8 cellular contexts compared by ENCODE assay signal in the genomic region with DNA sequence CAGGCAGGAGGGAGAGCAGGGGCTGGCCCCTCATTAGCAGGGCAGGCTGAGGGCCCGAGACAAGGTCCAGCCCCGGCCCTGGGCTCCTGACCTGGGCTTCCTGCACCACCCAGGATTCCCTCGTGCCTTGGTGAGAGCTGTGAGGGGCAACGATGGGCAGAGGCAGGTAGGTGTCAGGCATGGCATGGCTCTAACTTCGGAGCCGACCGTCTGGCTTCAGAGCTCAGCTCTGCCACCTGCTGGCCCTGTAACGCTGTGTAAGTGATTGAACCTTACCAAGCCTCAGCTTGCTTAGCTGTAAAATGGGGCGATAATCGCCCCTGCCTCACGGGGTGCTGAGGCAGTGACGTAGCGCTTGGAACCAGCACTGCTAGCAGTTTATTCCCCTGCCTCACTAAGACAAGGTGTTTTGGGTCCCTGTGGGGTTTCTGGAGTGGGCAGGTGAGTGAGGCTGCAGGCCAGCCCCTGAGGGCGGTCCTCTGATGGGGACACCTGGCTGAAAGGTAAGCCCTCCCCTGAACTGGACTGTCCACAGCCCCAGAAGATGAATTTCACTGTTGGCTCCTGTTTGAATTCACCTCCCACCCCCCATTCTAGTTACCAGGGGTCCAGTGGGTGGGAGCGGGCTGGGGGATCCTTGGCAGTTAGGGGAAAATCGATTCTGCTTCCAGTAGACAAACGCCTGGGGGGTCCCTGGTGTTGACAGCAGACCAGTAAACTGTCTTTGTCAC.
DNase-seq lines count a peak whose midpoint lies in the region; ATAC-seq and TF ChIP-seq lines count a peak whose summit lies in the region.

No MANE protein-coding gene starts in this region.

- no peak for TF ChIP-seq POLR2A in esophagus squamous epithelium (IDR thresholded peaks at IDR 0.05)

- no peak overlapping the region for H3K9ac ChIP-seq in trophoblast cell (ENCODE audit: low read length)

- no peaks in the 10 kb centered on the region for H3K36me3 ChIP-seq in esophagus squamous epithelium
- no peaks in the 10 kb centered on the region for H3K36me3 ChIP-seq in trophoblast cell (ENCODE audit: control insufficient read depth in 1 of 2, insufficient read depth in 2 of 2, low read length in 2 of 2)

- H3K79me1 ChIP-seq in trophoblast cell (ENCODE audit: low read length), result no peaks in the 10 kb centered on the region

- ATAC-seq in GM18873 (IDR thresholded peaks at IDR 0.05; ENCODE audit: low FRiP score, unreplicated experiment), result no peak

- H3K14ac ChIP-seq in trophoblast cell (ENCODE audit: low read length), result no peak overlapping the region

- H4K91ac ChIP-seq in trophoblast cell (ENCODE audit: low read depth, low read length), result no peak overlapping the region

- H4K8ac ChIP-seq in trophoblast cell (ENCODE audit: low read depth, low read length), result no peak overlapping the region

- H3K4ac ChIP-seq in trophoblast cell (ENCODE audit: low read depth, low read length), result no peak overlapping the region

- no peak overlapping the region for H2BK12ac ChIP-seq in trophoblast cell (ENCODE audit: low read length)

- H3K23ac ChIP-seq in trophoblast cell (ENCODE audit: low read length), result no peak overlapping the region

- 55 to 80% methylated on average over 1 to 11 of the region's 17 CpGs for WGBS in esophagus squamous epithelium, 2 donors
- WGBS in trophoblast cell (ENCODE audit: extremely low coverage, insufficient coverage, insufficient read length), result no CpG with 5 or more reads among the region's 17 CpGs

- DNase-seq in EH (ENCODE audit: low read depth) (peak; percentile 28), KG1 (lab: John Stamatoyannopoulos, UW) (peak; percentile 16), esophagus squamous epithelium (lab: John Stamatoyannopoulos, UW) (no peak), trophoblast cell (peak; percentile 55 to 76), NCI-H1105 (lab: John Stamatoyannopoulos, UW) (no peak), NCI-H2227 (lab: John Stamatoyannopoulos, UW; ENCODE audit: unreplicated experiment) (no peak)
- peak; percentile 56 to 67 for DNase-seq in activated CD4-positive, alpha-beta T cell treated with anti-CD3 and anti-CD28 coated beads, Interleukin-2, amount 50 U/mL, for 48 hours

- no peak overlapping the region for H2BK120ac ChIP-seq in trophoblast cell (ENCODE audit: insufficient read depth, low read length, poor library complexity)

- no peak overlapping the region for H3K18ac ChIP-seq in trophoblast cell (ENCODE audit: low read length)

- H2BK5ac ChIP-seq in trophoblast cell (ENCODE audit: low read depth, low read length, poor library complexity), result no peak overlapping the region

- H3K4me1 ChIP-seq in esophagus squamous epithelium, result no peaks in the 10 kb centered on the region
- H3K4me1 ChIP-seq in trophoblast cell (ENCODE audit: control insufficient read depth in 1 of 2, insufficient read depth in 2 of 2, low read length in 2 of 2), result no peaks in the 10 kb centered on the region

- TF ChIP-seq CTCF in esophagus squamous epithelium (IDR thresholded peaks at IDR 0.05), result peak in 4 of 6 experiments; percentile 24 to 65 (median 44)

- H3K4me2 ChIP-seq in trophoblast cell (ENCODE audit: low read length), result no peak overlapping the region

- H2AFZ ChIP-seq in trophoblast cell (ENCODE audit: insufficient read depth, low read length, poor library complexity), result no peak overlapping the region

- H3K9me3 ChIP-seq in esophagus squamous epithelium (no peaks in the 10 kb centered on the region), trophoblast cell (ENCODE audit: insufficient read depth, low read depth, low read length) (peaks cover 4% of the 10 kb centered on the region)

- H3K27me3 ChIP-seq in esophagus squamous epithelium, result no peaks in the 10 kb centered on the region
- no peaks in the 10 kb centered on the region for H3K27me3 ChIP-seq in trophoblast cell (ENCODE audit: insufficient read depth, low read length)

- no peak overlapping the region for H2AK5ac ChIP-seq in trophoblast cell (ENCODE audit: low read length)

- H3K27ac ChIP-seq in esophagus squamous epithelium (no peak overlapping the region), trophoblast cell (ENCODE audit: low read depth, low read length) (no peak overlapping the region)

- intact Hi-C loops in esophagus squamous epithelium (cut with DNase I), result no loop called here

- H4K12ac ChIP-seq in trophoblast cell (ENCODE audit: low read depth, low read length), result no peak overlapping the region

- H3K4me3 ChIP-seq in esophagus squamous epithelium, result no peak overlapping the region
- H3K4me3 ChIP-seq in trophoblast cell (ENCODE audit: low read depth, low read length), result no peak overlapping the region

- H3K79me2 ChIP-seq in trophoblast cell (ENCODE audit: control insufficient read depth, insufficient read depth, low read length, poor library complexity), result no peaks in the 10 kb centered on the region

Comparison
In these comparisons a context has a peak if more than half of its experiments do, and no peak if none do; other contexts are left out.
1. DNase-seq: peak in EH (single experiment), KG1 (single experiment), activated CD4-positive, alpha-beta T cell treated with anti-CD3 and anti-CD28 coated beads, Interleukin-2, amount 50 U/mL, for 48 hours (2 of 2) and trophoblast cell (2 of 2); none in esophagus squamous epithelium (single experiment), NCI-H1105 (single experiment) and NCI-H2227 (single experiment).